In genomic region chr12:116537149-116537904, GRCh38 we compare ENCODE assay signal across 10 cellular contexts. TPM values are rescaled to one million over a fixed set of nuclear protein-coding genes. Genes with fewer than 3 reads are reported as not detected.
A peak's percentile ranks its signal among the peaks of the same experiment; 100 is the strongest.
DNase-seq lines count a peak whose midpoint lies in the region; ATAC-seq, FAIRE-seq and TF ChIP-seq lines count a peak whose summit lies in the region.
"Had no signal": no experiment of that assay in that cellular context is flagged by ENCODE, and none has a peak within 500 bp of the region (broad histone marks: within the 10 kb centered on the region; RNA-seq: fewer than 3 reads in every experiment).

No MANE protein-coding gene starts in this region.

- RAD21 ChIA-PET in GM12878 (lab: Charles Lee; ENCODE audit: unreplicated experiment) = interaction anchor here (0.8 to 5.6 kb wide), 2 partner anchors 23 to 137 kb away, joined by 3 to 64 read pairs; partner anchors contain the start of gene MAP1LC3B2

- no peaks in the 10 kb centered on the region for H3K27me3 Mint-ChIP-seq in CD4-positive, alpha-beta T cell
- H3K27me3 Mint-ChIP-seq in MCF 10A (ENCODE audit: insufficient read depth, unreplicated experiment) = no peaks in the 10 kb centered on the region

- no peak for TF ChIP-seq RAD21 in GM12878 (IDR thresholded peaks at IDR 0.05; ENCODE audit: insufficient read depth, low read depth, low read length)

- peak overlapping the region; percentile 3 for H3K4me3 Mint-ChIP-seq in CD4-positive, alpha-beta T cell
- no peak overlapping the region for H3K4me3 Mint-ChIP-seq in MCF 10A (ENCODE audit: unreplicated experiment)
- H3K4me3 Mint-ChIP-seq: mesothelial cell of epicardium had no signal

- peak; percentile 76 for FAIRE-seq in GM12878 (lab: Jason Lieb, UNC)

- BruUV-seq in GM12878 (replicated peaks; lab: Mats Ljungman, UMichigan) = no TSS peak
- no TSS peak for BruUV-seq in MCF 10A (replicated peaks; lab: Mats Ljungman, UMichigan)

- DNase-seq in CD4-positive, alpha-beta T cell = no peak
- DNase-seq in GM12878 (ENCODE audit: low read depth, low spot score) (no peak), MCF 10A (ENCODE audit: unreplicated experiment) (no peak), suprapubic skin (ENCODE audit: low spot score in 2 of 2) (no peak), NCI-H524 treated with DMSO at 0.1 percent for 48 hours (lab: John Stamatoyannopoulos, UW) (no peak), NCI-H2029 (lab: John Stamatoyannopoulos, UW) (no peak)
- DNase-seq: NCI-H1048 had no signal

- H3K9me3 Mint-ChIP-seq in CD4-positive, alpha-beta T cell = no peaks in the 10 kb centered on the region
- H3K9me3 Mint-ChIP-seq in MCF 10A (ENCODE audit: unreplicated experiment) = no peaks in the 10 kb centered on the region
- H3K9me3 Mint-ChIP-seq: mesothelial cell of epicardium had no signal

- no peak overlapping the region for H3K27ac ChIP-seq in CD4-positive, alpha-beta T cell (ENCODE audit: low read depth, low read length)
- H3K27ac ChIP-seq in GM12878 (ENCODE audit: control insufficient read depth, insufficient read depth) (peak overlapping the region; percentile 81), suprapubic skin (no peak overlapping the region)

- H3K4me1 ChIP-seq in GM12878 (ENCODE audit: control insufficient read depth, insufficient read depth, low read length) (peaks cover 34% of the 10 kb centered on the region), suprapubic skin (peaks cover 56% of the 10 kb centered on the region)

- H3K27me3 ChIP-seq in CD4-positive, alpha-beta T cell (ENCODE audit: control insufficient read depth, insufficient read depth, low read length) = no peaks in the 10 kb centered on the region
- no peaks in the 10 kb centered on the region for H3K27me3 ChIP-seq in GM12878 (replicated peaks in 1 of 2; ENCODE audit: control insufficient read depth in 2 of 2, insufficient read depth in 2 of 2, low read length in 1 of 2)
- no peaks in the 10 kb centered on the region for H3K27me3 ChIP-seq in suprapubic skin

- H3K4me1 Mint-ChIP-seq in CD4-positive, alpha-beta T cell (ENCODE audit: low read depth) = peaks cover 23% of the 10 kb centered on the region
- H3K4me1 Mint-ChIP-seq in MCF 10A (ENCODE audit: insufficient read depth, unreplicated experiment) = peaks cover 18% of the 10 kb centered on the region

- H3K36me3 ChIP-seq in GM12878 (ENCODE audit: control insufficient read depth in 2 of 2, insufficient read depth in 2 of 2, low read length in 1 of 2) = no peaks in the 10 kb centered on the region
- H3K36me3 ChIP-seq in suprapubic skin = no peaks in the 10 kb centered on the region

- in situ Hi-C loops in GM12878 (cut with MboI) = no loop called here

- TF ChIP-seq POLR2A in GM12878 (IDR thresholded peaks at IDR 0.05; ENCODE audit: low read depth, low read length) = no peak
- TF ChIP-seq POLR2A in suprapubic skin (IDR thresholded peaks at IDR 0.05) = no peak

- 1% methylated on average over 15 of the region's 15 CpGs for WGBS in GM12878 (ENCODE audit: insufficient coverage, insufficient replicate concordance, low lambda C conversion rate, missing lambda C conversion rate)
- WGBS in suprapubic skin = 77% methylated on average over 15 of the region's 15 CpGs

- peak; percentile 71 to 82; a peak in 3 of 4 replicates for TF ChIP-seq EP300 in GM12878 (IDR thresholded peaks at IDR 0.05; ENCODE audit: borderline replicate concordance in 1 of 2, control insufficient read depth in 1 of 2, low read depth in 2 of 2, low read length in 2 of 2)
- TF ChIP-seq EP300 in suprapubic skin (IDR thresholded peaks at IDR 0.05) = no peak

- intact Hi-C loops in CD4-positive, alpha-beta T cell (cut with DNase I, micrococcal nuclease) = loop anchor here (10.0 kb wide), 2 partner anchors 263 to 473 kb away; partner anchors contain the start of gene MED13L (in 1 of the 2)
- intact Hi-C loops in GM12878 (cut with micrococcal nuclease; ENCODE audit: unreplicated experiment) (loop anchor here (1.0 to 2.0 kb wide), 2 partner anchors 22 to 261 kb away; partner anchors contain the start of genes MAP1LC3B2 and MED13L), MCF 10A (cut with micrococcal nuclease) (no loop called here)

- CTCF ChIA-PET in CD4-positive, alpha-beta T cell (lab: Charles Lee) = no interaction called here
- CTCF ChIA-PET in GM12878 (lab: Yijun Ruan, JAX) (interaction anchor here (1.2 to 3.6 kb wide), 3 partner anchors 11 to 22 kb away, joined by 4 to 23 read pairs (median 5); partner anchors contain the start of gene MAP1LC3B2), MCF 10A (lab: Yijun Ruan, JAX) (no interaction called here)

- SMC1A ChIA-PET in GM12878 (lab: Charles Lee; ENCODE audit: uncharacterized antibody, unreplicated experiment) = interaction anchor here (1.2 to 7.9 kb wide), 3 partner anchors 12 to 23 kb away, joined by 3 to 106 read pairs (median 16); partner anchors contain the start of gene MAP1LC3B2

- H3K36me3 Mint-ChIP-seq in CD4-positive, alpha-beta T cell (ENCODE audit: low read depth) = no peaks in the 10 kb centered on the region
- H3K36me3 Mint-ChIP-seq in MCF 10A (ENCODE audit: insufficient read depth, unreplicated experiment) = no peaks in the 10 kb centered on the region
- H3K36me3 Mint-ChIP-seq: mesothelial cell of epicardium had no signal

- no peak overlapping the region for H3K27ac Mint-ChIP-seq in CD4-positive, alpha-beta T cell
- no peak overlapping the region for H3K27ac Mint-ChIP-seq in MCF 10A (ENCODE audit: low read depth, unreplicated experiment)
- H3K27ac Mint-ChIP-seq: mesothelial cell of epicardium had no signal

- H3K4me2 ChIP-seq in GM12878 (ENCODE audit: control insufficient read depth, insufficient read depth) = peak overlapping the region; percentile 92

- no peak for TF ChIP-seq CTCF in CD4-positive, alpha-beta T cell (IDR thresholded peaks at IDR 0.05)
- TF ChIP-seq CTCF in GM12878 (IDR thresholded peaks at IDR 0.05 in 2 of 3, conservative IDR thresholded peaks at IDR 0.05 in 1 of 3; ENCODE audit: control insufficient read depth in 2 of 3, extremely low read depth in 1 of 3, insufficient read depth in 1 of 3, low read depth in 3 of 3, low read length in 3 of 3) (no peak), MCF 10A (IDR thresholded peaks at IDR 0.05; ENCODE audit: unreplicated experiment) (no peak), suprapubic skin (IDR thresholded peaks at IDR 0.05) (no peak)

- no peak overlapping the region for H2AFZ ChIP-seq in GM12878 (ENCODE audit: control insufficient read depth, low read depth, low read length)

- no peaks in the 10 kb centered on the region for H4K20me1 ChIP-seq in GM12878 (ENCODE audit: control insufficient read depth, insufficient read depth)

- POLR2A ChIA-PET in CD4-positive, alpha-beta T cell (lab: Charles Lee) = no interaction called here
- POLR2A ChIA-PET in GM12878 (lab: Charles Lee) = interaction anchor here (0.7 to 5.9 kb wide), 2 partner anchors 23 to 69 kb away, joined by 3 to 47 read pairs; partner anchors contain the start of gene MAP1LC3B2
- POLR2A ChIA-PET in MCF 10A (lab: Yijun Ruan, JAX) = no interaction called here

- no peaks in the 10 kb centered on the region for H3K79me2 ChIP-seq in GM12878 (ENCODE audit: control insufficient read depth, insufficient read depth, low read length)

- peak overlapping the region; percentile 32 for H3K9ac ChIP-seq in GM12878 (ENCODE audit: control insufficient read depth, insufficient read depth, low read length)

- no peak for ATAC-seq in CD4-positive, alpha-beta T cell (ENCODE audit: poor library complexity)
- peak; percentile 14 for ATAC-seq in GM19351 (IDR thresholded peaks at IDR 0.05; ENCODE audit: unreplicated experiment)
- ATAC-seq in HG03097 (IDR thresholded peaks at IDR 0.05; ENCODE audit: low FRiP score, unreplicated experiment) = peak; percentile 23
- ATAC-seq in GM12878 = peak; percentile 52

- no peaks in the 10 kb centered on the region for H3K9me3 ChIP-seq in CD4-positive, alpha-beta T cell (ENCODE audit: control insufficient read depth, low read length)
- H3K9me3 ChIP-seq in GM12878 (replicated peaks; ENCODE audit: control insufficient read depth, insufficient read depth, low read length) = no peaks in the 10 kb centered on the region; the same call in 1 of the 3 replicates
- H3K9me3 ChIP-seq in suprapubic skin = no peaks in the 10 kb centered on the region

- H3K4me3 ChIP-seq in GM12878 (peak overlapping the region; percentile 44; the same call in 1 of the 2 replicates), suprapubic skin (no peak overlapping the region)

TF ChIP-seq in GM12878, 131 proteins besides CTCF, POLR2A, EP300 and RAD21 (continues in another document):
- TF ChIP-seq SREBF2 (IDR thresholded peaks at IDR 0.05; ENCODE audit: low read length) (no peak), POU2F2 (IDR thresholded peaks at IDR 0.05; ENCODE audit: borderline replicate concordance, low read depth, low read length) (peak; percentile 72; the same call in 1 of the 3 replicates), USF1 (IDR thresholded peaks at IDR 0.05; ENCODE audit: borderline replicate concordance, extremely low read length, insufficient read depth, low read depth, low read length) (no peak)

RNA-seq across cellular contexts. Expression of gene MAP1LC3B2, which starts 21.9 kb away (rescaled TPM):
- total RNA-seq in CD4-positive, alpha-beta T cell = 1 to 10 TPM; 1.5 to 2.1 TPM
- 13.5 and 16.8 TPM in 2 replicates for total RNA-seq in GM12878 (2013; cell fraction: nucleolus; rRNA removed)
- not detected in 2 replicates for total RNA-seq in GM12878 (2014; rRNA removed)
- not detected in 2 replicates for total RNA-seq in GM12878 (2014; rRNA removed; fragmentation: Illumina TruSeq; extraction: Trizol)
- 1.8 TPM in 1 of 2 replicates, not detected in the other for total RNA-seq in GM12878 (2021)
- 1.7 TPM for polyA plus RNA-seq in GM12878 (2011; ENCODE audit: low read depth)
- 1.6 and 2.2 TPM in 2 replicates for polyA plus RNA-seq in GM12878 (2011; rRNA removed)
- polyA plus RNA-seq in GM12878 (2011; cell fraction: cytosol; rRNA removed) = 0.99 and 1.3 TPM in 2 replicates
- 5.0 and 6.6 TPM in 2 replicates for polyA plus RNA-seq in GM12878 (2011; cell fraction: nucleus; rRNA removed)
- polyA plus RNA-seq in GM12878 (2012) = 2.5 and 4.9 TPM in 2 replicates
- polyA plus RNA-seq in GM12878 (2014; fragmentation: Illumina TruSeq; extraction: Trizol) = 0.25 and 0.41 TPM in 2 replicates
- polyA plus RNA-seq in GM12878 (2014; fragmentation: Nextera tagmentation; extraction: Ambion mirVana) = under 1 TPM; 0.23 to 0.40 TPM
- polyA plus RNA-seq in GM12878 (2014; rRNA removed) = 0.27 and 0.72 TPM in 2 replicates
- polyA plus RNA-seq in GM12878 (2016; fragmentation: Nextera tagmentation; extraction: Ambion mirVana) = 1 to 10 TPM; 2.7 TPM
- 0.95 and 1.5 TPM in 2 replicates for polyA minus RNA-seq in GM12878 (2011; rRNA and poly(A)+ RNA removed)
- polyA minus RNA-seq in GM12878 (2011; cell fraction: cytosol; rRNA and poly(A)+ RNA removed) = 2.8 TPM in 1 of 2 replicates, not detected in the other
- not detected in 2 replicates for polyA minus RNA-seq in GM12878 (2011; cell fraction: nucleus; rRNA and poly(A)+ RNA removed)
- total RNA-seq in MCF 10A (2022) = 3.4 and 5.1 TPM in 2 replicates
- total RNA-seq in suprapubic skin = 10 to 100 TPM in 1 of 4 donors, 1 to 10 TPM in 2, not detected in 1; 3.5 to 13.9 (median 5.6) TPM
